ENCODE assay signal across 25 cellular contexts in the genomic region with DNA sequence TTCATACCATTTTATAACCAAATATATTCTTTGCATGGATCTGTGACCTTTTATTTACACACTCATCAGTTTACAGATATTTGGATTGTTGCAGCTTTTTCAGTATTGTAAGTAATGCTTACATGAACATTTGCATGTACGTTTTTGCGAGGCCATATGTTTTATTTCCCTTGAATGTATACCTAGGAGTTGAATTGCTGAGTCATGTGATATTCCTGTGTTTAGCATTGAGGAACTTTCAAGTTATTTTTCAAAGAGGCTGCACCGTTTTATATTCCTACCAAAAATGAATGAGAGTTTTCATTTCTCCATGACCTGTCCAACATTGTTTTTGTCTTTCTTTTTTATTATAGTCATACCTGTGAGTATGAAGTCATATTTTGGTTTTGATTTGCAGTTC.
DNase-seq lines count a peak whose midpoint lies in the region; ATAC-seq, FAIRE-seq and TF ChIP-seq lines count a peak whose summit lies in the region.
"Had no signal": no experiment of that assay in that cellular context is flagged by ENCODE, and none has a peak within 500 bp of the region (broad histone marks: within the 10 kb centered on the region; RNA-seq: fewer than 3 reads in every experiment).

No MANE protein-coding gene starts in this region.

- WGBS in A549 (ENCODE audit: missing lambda C conversion rate) = 40% methylated on average over 3 of the region's 3 CpGs
- WGBS in K562 (ENCODE audit: insufficient coverage, low coverage, missing lambda C conversion rate) = 7% methylated on average over 3 of the region's 3 CpGs

- no peaks in the 10 kb centered on the region for H3K27me3 Mint-ChIP-seq in GM23338 (ENCODE audit: insufficient read depth, low read depth, poor library complexity)
- H3K27me3 Mint-ChIP-seq in Caco-2 (ENCODE audit: insufficient read depth, unreplicated experiment) = peaks cover 7% of the 10 kb centered on the region
- no peaks in the 10 kb centered on the region for H3K27me3 Mint-ChIP-seq in activated naive CD8-positive, alpha-beta T cell treated with anti-CD3 and anti-CD28 coated beads for 36 hours
- H3K27me3 Mint-ChIP-seq: B cell; CD4-positive, alpha-beta T cell had no signal

- no peak overlapping the region for H3K4me3 Mint-ChIP-seq in GM23338
- no peak overlapping the region for H3K4me3 Mint-ChIP-seq in Caco-2 (ENCODE audit: unreplicated experiment)
- no peak overlapping the region for H3K4me3 Mint-ChIP-seq in activated naive CD8-positive, alpha-beta T cell treated with anti-CD3 and anti-CD28 coated beads for 36 hours
- H3K4me3 Mint-ChIP-seq: B cell; CD4-positive, alpha-beta T cell; CD8-positive, alpha-beta T cell had no signal

- DNase-seq in A549 (ENCODE audit: low read depth in 1 of 2, low spot score in 1 of 2) = no peak
- DNase-seq in GM23338 (ENCODE audit: low spot score) = no peak
- peak; percentile 86 to 91 for DNase-seq in NCI-H526 (lab: John Stamatoyannopoulos, UW)
- DNase-seq in K562 (ENCODE audit: extremely low read depth in 1 of 4, low spot score in 3 of 4) = no peak
- no peak for DNase-seq in Caco-2
- no peak for DNase-seq in activated naive CD8-positive, alpha-beta T cell treated with anti-CD3 and anti-CD28 coated beads for 36 hours
- DNase-seq: 8988T; AML-193; CD4-positive, alpha-beta T cell; CD8-positive, alpha-beta T cell; DMS 273 treated with DMSO at 0.1 percent for 48 hours; DMS153; DMS53; DMS79; DND-41; EL; GDM1 had no signal

- no peak overlapping the region for H3K9ac ChIP-seq in K562 (ENCODE audit: insufficient read depth in 1 of 2, low read depth in 2 of 2, low read length in 2 of 2)
- H3K9ac ChIP-seq: BLaER1 treated with 17β-estradiol and CSF1 and Interleukin-3, amounts not matched to agents 10 nM and 100 nM had no signal

- intact Hi-C loops in K562 (cut with micrococcal nuclease) = loop anchor here (10.0 kb wide), 1 partner anchor 496 kb away; no protein-coding TSS in a partner anchor
- intact Hi-C loops in Caco-2 (cut with micrococcal nuclease; ENCODE audit: unreplicated experiment) = loop anchor here (2.0 to 5.0 kb wide), 2 partner anchors 214 to 882 kb away; no protein-coding TSS in a partner anchor

- TF ChIP-seq EP300 in A549 (IDR thresholded peaks at IDR 0.05) = no peak
- TF ChIP-seq EP300 in K562 (IDR thresholded peaks at IDR 0.05; ENCODE audit: low read length) = no peak

- TF ChIP-seq CTCF in A549 (IDR thresholded peaks at IDR 0.05) = no peak
- TF ChIP-seq CTCF in GM23338 (conservative IDR thresholded peaks at IDR 0.05; ENCODE audit: low read depth in 2 of 2) = no peak
- TF ChIP-seq CTCF in K562 (IDR thresholded peaks at IDR 0.05 in 2 of 3, conservative IDR thresholded peaks at IDR 0.05 in 1 of 3; ENCODE audit: insufficient read depth in 2 of 3, low read depth in 1 of 3, low read length in 3 of 3) = no peak
- no peak for TF ChIP-seq CTCF in Caco-2 (IDR thresholded peaks at IDR 0.05; ENCODE audit: insufficient read depth in 1 of 2, low read depth in 1 of 2, low read length in 1 of 2, severe bottlenecking in 1 of 2, unreplicated experiment in 1 of 2)

- TF ChIP-seq POLR2A in A549 (IDR thresholded peaks at IDR 0.05; ENCODE audit: low read length) (no peak), K562 (conservative IDR thresholded peaks at IDR 0.05) (no peak)

- H3K4me3 ChIP-seq in A549 = no peak overlapping the region
- H3K4me3 ChIP-seq in GM23338 = no peak overlapping the region
- H3K4me3 ChIP-seq in K562 = no peak overlapping the region
- H3K4me3 ChIP-seq in Caco-2 (ENCODE audit: low read depth, low read length) = no peak overlapping the region
- H3K4me3 ChIP-seq: BLaER1 treated with 17β-estradiol and CSF1 and Interleukin-3, amounts not matched to agents 10 nM and 100 nM; GM12878 had no signal

- H3F3A ChIP-seq in GM23338 (replicated peaks; ENCODE audit: low read depth) = no peaks in the 10 kb centered on the region

- H3K9me3 Mint-ChIP-seq in GM23338 = peaks cover 63% of the 10 kb centered on the region
- H3K9me3 Mint-ChIP-seq in Caco-2 (ENCODE audit: unreplicated experiment) = no peaks in the 10 kb centered on the region
- no peaks in the 10 kb centered on the region for H3K9me3 Mint-ChIP-seq in activated naive CD8-positive, alpha-beta T cell treated with anti-CD3 and anti-CD28 coated beads for 36 hours
- H3K9me3 Mint-ChIP-seq: CD4-positive, alpha-beta T cell; CD8-positive, alpha-beta T cell had no signal

- H2AFZ ChIP-seq in GM23338 (no peak overlapping the region), K562 (ENCODE audit: low read depth, low read length) (no peak overlapping the region)

- H3K9me1 ChIP-seq in K562 (ENCODE audit: control insufficient read depth, insufficient read depth, low read length) = no peaks in the 10 kb centered on the region

- H3K4me1 Mint-ChIP-seq in GM23338 (peaks cover 2% of the 10 kb centered on the region; the same call in 2 of the 3 replicates), Caco-2 (ENCODE audit: low read depth, unreplicated experiment) (no peaks in the 10 kb centered on the region)
- H3K4me1 Mint-ChIP-seq in activated naive CD8-positive, alpha-beta T cell treated with anti-CD3 and anti-CD28 coated beads for 36 hours = no peaks in the 10 kb centered on the region
- H3K4me1 Mint-ChIP-seq: B cell had no signal

- no peak for ATAC-seq in A549
- ATAC-seq in GM23338 = no peak
- no peak for ATAC-seq in K562
- no peak for ATAC-seq in GM21723 (IDR thresholded peaks at IDR 0.05; ENCODE audit: unreplicated experiment)
- ATAC-seq: CD8-positive, alpha-beta T cell; GM12878 had no signal

- H3K27me3 ChIP-seq in GM23338 (ENCODE audit: insufficient read depth) (no peaks in the 10 kb centered on the region), K562 (ENCODE audit: control insufficient read depth in 2 of 2, insufficient read depth in 2 of 2, low read length in 2 of 2) (no peaks in the 10 kb centered on the region), Caco-2 (replicated peaks; ENCODE audit: control insufficient read depth, insufficient read depth, low read length) (no peaks in the 10 kb centered on the region; the same call in none of the 2 replicates)
- H3K27me3 ChIP-seq: BLaER1 treated with 17β-estradiol and CSF1 and Interleukin-3, amounts not matched to agents 10 nM and 100 nM had no signal

- TF ChIP-seq RAD21 in A549 (conservative IDR thresholded peaks at IDR 0.05 in 1 of 2, IDR thresholded peaks at IDR 0.05 in 1 of 2) (no peak), K562 (CRISPR knock-in tag; conservative IDR thresholded peaks at IDR 0.05 in 1 of 2, IDR thresholded peaks at IDR 0.05 in 1 of 2) (no peak)

- no peaks in the 10 kb centered on the region for H3K36me3 ChIP-seq in GM23338 (ENCODE audit: insufficient read depth)
- H3K36me3 ChIP-seq in K562 (ENCODE audit: control insufficient read depth, insufficient read depth, low read length) = no peaks in the 10 kb centered on the region
- no peaks in the 10 kb centered on the region for H3K36me3 ChIP-seq in Caco-2 (ENCODE audit: control insufficient read depth, insufficient read depth, low read length)
- H3K36me3 ChIP-seq: BLaER1 treated with 17β-estradiol and CSF1 and Interleukin-3, amounts not matched to agents 10 nM and 100 nM had no signal

- H3K79me2 ChIP-seq in GM23338 (replicated peaks; ENCODE audit: insufficient read depth) (no peaks in the 10 kb centered on the region), K562 (ENCODE audit: control insufficient read depth, insufficient read depth, low read length) (no peaks in the 10 kb centered on the region)

- in situ Hi-C loops in K562 (cut with MboI) = loop anchor here (25.0 kb wide), 1 partner anchor 493 kb away; no protein-coding TSS in a partner anchor

- BruUV-seq in K562 (replicated peaks; lab: Mats Ljungman, UMichigan) = no TSS peak
- no TSS peak for BruUV-seq in Caco-2 (replicated peaks; lab: Mats Ljungman, UMichigan)

- H3K27ac Mint-ChIP-seq in GM23338 (peak overlapping the region; percentile 72; the same call in 1 of the 2 replicates), Caco-2 (ENCODE audit: unreplicated experiment) (no peak overlapping the region)
- no peak overlapping the region for H3K27ac Mint-ChIP-seq in activated naive CD8-positive, alpha-beta T cell treated with anti-CD3 and anti-CD28 coated beads for 36 hours
- H3K27ac Mint-ChIP-seq: B cell; CD4-positive, alpha-beta T cell; CD8-positive, alpha-beta T cell had no signal

- H3K9me2 ChIP-seq in GM23338 (ENCODE audit: insufficient read depth) = no peaks in the 10 kb centered on the region

- no peaks in the 10 kb centered on the region for H4K20me1 ChIP-seq in GM23338 (replicated peaks; ENCODE audit: insufficient read depth)
- no peaks in the 10 kb centered on the region; the same call in 1 of the 2 replicates for H4K20me1 ChIP-seq in K562 (replicated peaks; ENCODE audit: control insufficient read depth, insufficient read depth, low read length)
- H4K20me1 ChIP-seq: BLaER1 treated with 17β-estradiol and CSF1 and Interleukin-3, amounts not matched to agents 10 nM and 100 nM had no signal

- H3K4me1 ChIP-seq in A549 (no peaks in the 10 kb centered on the region), GM23338 (ENCODE audit: insufficient read depth) (peaks cover 10% of the 10 kb centered on the region), K562 (replicated peaks in 1 of 2; ENCODE audit: control insufficient read depth in 2 of 2, insufficient read depth in 2 of 2, low read length in 2 of 2) (no peaks in the 10 kb centered on the region), Caco-2 (no peaks in the 10 kb centered on the region)
- H3K4me1 ChIP-seq: BLaER1 treated with 17β-estradiol and CSF1 and Interleukin-3, amounts not matched to agents 10 nM and 100 nM had no signal

- CTCF ChIA-PET in A549 (lab: Yijun Ruan, JAX) = no interaction called here
- CTCF ChIA-PET in K562 (lab: Yijun Ruan, JAX; ENCODE audit: low intra/inter-chr PET ratio) = no interaction called here
- CTCF ChIA-PET in Caco-2 (lab: Charles Lee) = no interaction called here

- H3K36me3 Mint-ChIP-seq in GM23338 (ENCODE audit: low read depth) (no peaks in the 10 kb centered on the region), Caco-2 (ENCODE audit: insufficient read depth, unreplicated experiment) (no peaks in the 10 kb centered on the region)
- H3K36me3 Mint-ChIP-seq in activated naive CD8-positive, alpha-beta T cell treated with anti-CD3 and anti-CD28 coated beads for 36 hours = no peaks in the 10 kb centered on the region
- H3K36me3 Mint-ChIP-seq: CD8-positive, alpha-beta T cell had no signal

- H3K27ac ChIP-seq in A549 (no peak overlapping the region), GM23338 (ENCODE audit: low read depth) (no peak overlapping the region), K562 (ENCODE audit: extremely low read depth, low read depth, low read length) (no peak overlapping the region)
- H3K27ac ChIP-seq: BLaER1 treated with 17β-estradiol and CSF1 and Interleukin-3, amounts not matched to agents 10 nM and 100 nM; C4-2B had no signal

- POLR2A ChIA-PET in A549 (lab: Yijun Ruan, JAX) (no interaction called here), K562 (lab: Yijun Ruan, JAX) (no interaction called here), Caco-2 (lab: Charles Lee) (no interaction called here)

- no peak overlapping the region for H3K4me2 ChIP-seq in A549
- no peak overlapping the region for H3K4me2 ChIP-seq in GM23338
- H3K4me2 ChIP-seq in K562 (ENCODE audit: insufficient read depth, low read length) = no peak overlapping the region
- H3K4me2 ChIP-seq: BLaER1 treated with 17β-estradiol and CSF1 and Interleukin-3, amounts not matched to agents 10 nM and 100 nM had no signal

- FAIRE-seq in A549 (lab: Jason Lieb, UNC) = no peak
- FAIRE-seq in K562 (lab: Jason Lieb, UNC) = no peak
- FAIRE-seq: A204.1, GM12878, GM12892, GM18507 had no signal

- H3K9me3 ChIP-seq in A549 = no peaks in the 10 kb centered on the region
- no peaks in the 10 kb centered on the region for H3K9me3 ChIP-seq in K562 (replicated peaks; ENCODE audit: control insufficient read depth, insufficient read depth, low read depth, low read length)
- no peaks in the 10 kb centered on the region for H3K9me3 ChIP-seq in Caco-2
- H3K9me3 ChIP-seq: BLaER1 treated with 17β-estradiol and CSF1 and Interleukin-3, amounts not matched to agents 10 nM and 100 nM had no signal

Comparison
In these comparisons a context has a peak if more than half of its experiments do, and no peak if none do; other contexts are left out.
1. DNase-seq: peak in NCI-H526 (2 of 2); none in A549 (0 of 2), GM23338 (single experiment), K562 (0 of 4), Caco-2 (0 of 2) and activated naive CD8-positive, alpha-beta T cell treated with anti-CD3 and anti-CD28 coated beads for 36 hours (single experiment).